8 cellular contexts compared by ENCODE assay signal in the genomic region with DNA sequence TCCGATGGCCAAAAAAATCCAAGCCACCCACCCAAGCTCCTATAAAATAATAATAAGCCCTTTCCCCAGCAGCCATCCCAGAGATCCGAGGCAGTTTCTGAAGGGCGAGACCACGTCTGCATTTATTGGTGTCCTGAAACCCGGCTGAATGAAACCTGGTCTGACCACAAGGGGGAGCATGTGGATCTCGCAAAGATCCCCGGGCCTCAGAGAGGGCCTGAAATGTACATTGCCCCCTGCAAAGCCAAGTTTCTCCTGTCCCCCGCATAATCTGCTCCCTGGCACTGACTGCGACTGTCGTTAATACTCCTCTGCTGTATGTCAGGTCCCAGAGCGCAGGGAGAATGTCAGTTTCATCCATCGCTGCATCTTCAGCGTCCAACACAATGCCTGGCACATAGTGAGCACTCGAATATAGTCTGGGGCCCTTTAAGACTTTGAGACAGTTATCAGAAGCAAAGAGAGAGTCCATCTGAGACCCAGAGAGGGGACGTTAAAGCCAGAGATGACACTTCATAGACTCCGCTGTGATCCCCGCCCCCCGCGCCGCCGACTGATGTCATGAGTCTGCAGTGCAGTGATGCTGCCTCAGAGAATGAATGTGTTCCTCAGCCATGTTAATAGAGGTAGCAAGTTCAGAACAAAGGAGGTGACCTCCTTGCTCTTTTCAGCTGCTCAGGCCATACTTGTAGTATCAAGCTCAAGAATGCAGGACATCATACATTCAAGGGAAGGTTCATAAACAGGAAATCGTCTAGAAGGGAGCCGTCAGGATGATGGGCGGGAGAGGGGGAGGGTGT.
A peak's percentile ranks its signal among the peaks of the same experiment; 100 is the strongest.
DNase-seq lines count a peak whose midpoint lies in the region; ATAC-seq and TF ChIP-seq lines count a peak whose summit lies in the region.

No MANE protein-coding gene starts in this region.

- H3K27ac ChIP-seq in Karpas-422 (ENCODE audit: low read length) (no peak overlapping the region), foreskin keratinocyte (no peak overlapping the region), suprapubic skin (no peak overlapping the region)

- H3K27me3 ChIP-seq in Karpas-422 (ENCODE audit: low read length), result no peaks in the 10 kb centered on the region
- peaks cover 64% of the 10 kb centered on the region for H3K27me3 ChIP-seq in foreskin keratinocyte
- peaks cover 63% of the 10 kb centered on the region for H3K27me3 ChIP-seq in suprapubic skin

- intact Hi-C loops in Calu3 (cut with micrococcal nuclease; ENCODE audit: unreplicated experiment), result loop anchor here (2.0 to 5.0 kb wide), 2 partner anchors 67 to 294 kb away; no protein-coding TSS in a partner anchor

- CTCF ChIA-PET in Calu3 (lab: Charles Lee), result no interaction called here

- no peaks in the 10 kb centered on the region for H4K20me1 ChIP-seq in Karpas-422 (ENCODE audit: insufficient read depth, low read depth, low read length)

- ATAC-seq in activated T-helper 17 cell treated with anti-CD3 and anti-CD28 coated beads, Interleukin-2, amount 50 U/mL, for 72 hours (replicated peaks), result peak; percentile 61
- peak; percentile 52 for ATAC-seq in foreskin keratinocyte
- no peak for ATAC-seq in omental fat pad (ENCODE audit: low FRiP score)
- no peak for ATAC-seq in GM21526 (IDR thresholded peaks at IDR 0.05; ENCODE audit: low FRiP score, unreplicated experiment)

- no peak overlapping the region for H3K27ac Mint-ChIP-seq in Calu3 (ENCODE audit: unreplicated experiment)
- peak overlapping the region; percentile 34 for H3K27ac Mint-ChIP-seq in activated T-helper 17 cell treated with anti-CD3 and anti-CD28 coated beads, Interleukin-2, amount 50 U/mL, for 72 hours

- H3K79me2 ChIP-seq in Karpas-422 (ENCODE audit: low read length), result no peaks in the 10 kb centered on the region

- H3K4me1 Mint-ChIP-seq in Calu3 (ENCODE audit: low read depth, unreplicated experiment), result no peaks in the 10 kb centered on the region
- H3K4me1 Mint-ChIP-seq in activated T-helper 17 cell treated with anti-CD3 and anti-CD28 coated beads, Interleukin-2, amount 50 U/mL, for 72 hours, result peaks cover 12% of the 10 kb centered on the region

- no peak for TF ChIP-seq POLR2A in suprapubic skin (IDR thresholded peaks at IDR 0.05)

- H3K9me3 Mint-ChIP-seq in Calu3 (ENCODE audit: low read depth, unreplicated experiment), result no peaks in the 10 kb centered on the region
- no peaks in the 10 kb centered on the region for H3K9me3 Mint-ChIP-seq in activated T-helper 17 cell treated with anti-CD3 and anti-CD28 coated beads, Interleukin-2, amount 50 U/mL, for 72 hours

- no peak for TF ChIP-seq EP300 in suprapubic skin (IDR thresholded peaks at IDR 0.05)

- no peaks in the 10 kb centered on the region for H3K36me3 ChIP-seq in Karpas-422 (ENCODE audit: insufficient read depth, low read length)
- no peaks in the 10 kb centered on the region for H3K36me3 ChIP-seq in suprapubic skin

- 50% methylated on average over 23 of the region's 24 CpGs for WGBS in suprapubic skin

- peaks cover 10% of the 10 kb centered on the region for H3K27me3 Mint-ChIP-seq in Calu3 (ENCODE audit: unreplicated experiment)
- no peaks in the 10 kb centered on the region for H3K27me3 Mint-ChIP-seq in activated T-helper 17 cell treated with anti-CD3 and anti-CD28 coated beads, Interleukin-2, amount 50 U/mL, for 72 hours

- H3K4me3 Mint-ChIP-seq in Calu3 (ENCODE audit: low read depth, unreplicated experiment), result no peak overlapping the region
- peak overlapping the region; percentile 17 for H3K4me3 Mint-ChIP-seq in activated T-helper 17 cell treated with anti-CD3 and anti-CD28 coated beads, Interleukin-2, amount 50 U/mL, for 72 hours

- no peaks in the 10 kb centered on the region for H3K4me1 ChIP-seq in Karpas-422 (ENCODE audit: low read length)
- H3K4me1 ChIP-seq in foreskin keratinocyte, result no peaks in the 10 kb centered on the region
- no peaks in the 10 kb centered on the region for H3K4me1 ChIP-seq in suprapubic skin

- no peaks in the 10 kb centered on the region for H3K9me2 ChIP-seq in Karpas-422 (replicated peaks; ENCODE audit: insufficient read depth, low read length)

- BruUV-seq in Calu3 (replicated peaks; lab: Mats Ljungman, UMichigan), result no TSS peak

- peak; percentile 55 for TF ChIP-seq CTCF in Calu3 (IDR thresholded peaks at IDR 0.05; ENCODE audit: unreplicated experiment)
- TF ChIP-seq CTCF in foreskin keratinocyte (conservative IDR thresholded peaks at IDR 0.05), result peak; percentile 78
- no peak for TF ChIP-seq CTCF in omental fat pad (IDR thresholded peaks at IDR 0.05)
- TF ChIP-seq CTCF in suprapubic skin (IDR thresholded peaks at IDR 0.05), result peak; percentile 50 to 66

- DNase-seq in Calu3 (peak; percentile 75), Karpas-422 (peak; percentile 92), RPMI8226 (peak; percentile 79), foreskin keratinocyte (peak in 1 of 2 donors; percentile 17), omental fat pad (ENCODE audit: low spot score) (peak; percentile 42), suprapubic skin (ENCODE audit: low spot score in 2 of 2) (no peak)

- no peak overlapping the region for H2AFZ ChIP-seq in Karpas-422 (ENCODE audit: low read length)

- no peaks in the 10 kb centered on the region for H3K36me3 Mint-ChIP-seq in Calu3 (ENCODE audit: insufficient read depth, unreplicated experiment)
- H3K36me3 Mint-ChIP-seq in activated T-helper 17 cell treated with anti-CD3 and anti-CD28 coated beads, Interleukin-2, amount 50 U/mL, for 72 hours (ENCODE audit: low read depth), result no peaks in the 10 kb centered on the region

- H3K9me3 ChIP-seq in Karpas-422 (ENCODE audit: low read length) (no peaks in the 10 kb centered on the region), suprapubic skin (no peaks in the 10 kb centered on the region)

- H3K9ac ChIP-seq in Karpas-422 (ENCODE audit: low read length), result no peak overlapping the region

- no peak overlapping the region for H3K4me2 ChIP-seq in Karpas-422 (ENCODE audit: low read depth, low read length, poor library complexity, severe bottlenecking)

- no peak overlapping the region for H3K4me3 ChIP-seq in Karpas-422 (ENCODE audit: low read length)
- no peak overlapping the region for H3K4me3 ChIP-seq in suprapubic skin

Comparison
In these comparisons a context has a peak if more than half of its experiments do, and no peak if none do; other contexts are left out.
1. DNase-seq: peak in Calu3 (single experiment), Karpas-422 (single experiment), RPMI8226 (single experiment) and omental fat pad (single experiment); none in suprapubic skin (0 of 2).
2. CTCF ChIP-seq: peak in Calu3 (single experiment), foreskin keratinocyte (single experiment) and suprapubic skin (2 of 2); none in omental fat pad (0 of 3).
3. ATAC-seq: peak in activated T-helper 17 cell treated with anti-CD3 and anti-CD28 coated beads, Interleukin-2, amount 50 U/mL, for 72 hours (single experiment) and foreskin keratinocyte (single experiment); none in omental fat pad (single experiment) and GM21526 (single experiment).